ENCODE assay signal across 24 cellular contexts in genomic region chr4:1747603-1747967, GRCh38. TPM values are rescaled to one million over a fixed set of nuclear protein-coding genes. Genes with fewer than 3 reads are reported as not detected.
"Had no signal": no experiment of that assay in that cellular context is flagged by ENCODE, and none has a peak within 500 bp of the region (broad histone marks: within the 10 kb centered on the region; RNA-seq: fewer than 3 reads in every experiment).

No MANE protein-coding gene starts in this region.

- H3K27me3 Mint-ChIP-seq: progenitor cell of endocrine pancreas had no signal

- H3K27ac ChIP-seq: epithelial cell of prostate, gastrocnemius medialis, hepatocyte, neutrophil, parathyroid adenoma, right atrium auricular region, skin epidermis, spleen, thoracic aorta, tibial nerve, upper lobe of left lung had no signal

- H3K36me3 ChIP-seq: gastrocnemius medialis, right atrium auricular region, thoracic aorta had no signal

- ATAC-seq: esophagus mucosa; gastrocnemius medialis; natural killer cell; stimulated activated memory B cell treated with anti-CD40 and anti-IgM and Interleukin-4, amounts not matched to agents 10 μg/mL and 1 μg/mL and 100 μg/mL, for 72 hours; stimulated activated naive CD8-positive, alpha-beta T cell treated with anti-CD3 and anti-CD28 coated beads, Interleukin-15, Interleukin-2, amounts not matched to agents 100 U/mL and 50 U/mL, for 24 hours had no signal

- H3K79me2 ChIP-seq: hepatocyte, parathyroid adenoma had no signal

- H2AFZ ChIP-seq: hepatocyte, parathyroid adenoma had no signal

- H3K36me3 Mint-ChIP-seq: natural killer cell had no signal

- H3K27me3 ChIP-seq: gastrocnemius medialis, hepatocyte, right atrium auricular region, upper lobe of left lung had no signal

- H3K9me3 ChIP-seq: gastrocnemius medialis, neutrophil, right atrium auricular region, spleen, thoracic aorta, tibial nerve, upper lobe of left lung had no signal

- FAIRE-seq: colon, kidney, urothelium cell line had no signal

- H3K9ac ChIP-seq: parathyroid adenoma had no signal

- H3K27ac Mint-ChIP-seq: memory B cell; natural killer cell; progenitor cell of endocrine pancreas; stimulated activated memory B cell treated with anti-CD40 and anti-IgM and Interleukin-4, amounts not matched to agents 10 μg/mL and 1 μg/mL and 100 μg/mL, for 72 hours had no signal

- H3K4me3 ChIP-seq: gastrocnemius medialis, hepatocyte, lung, right atrium auricular region, skin epidermis, spleen, thoracic aorta, tibial nerve, upper lobe of left lung had no signal

- H3K4me1 ChIP-seq: gastrocnemius medialis, parathyroid adenoma had no signal

- DNase-seq: effector CD4-positive, alpha-beta T cell; foreskin fibroblast; gastrocnemius medialis; kidney; natural killer cell; spleen; stimulated activated CD4-positive, alpha-beta T cell treated with anti-CD3 and anti-CD28 coated beads, Interleukin-4, amount 100 ng/mL, for 4 hours; stimulated activated naive CD8-positive, alpha-beta T cell treated with anti-CD3 and anti-CD28 coated beads, Interleukin-15, Interleukin-2, amounts not matched to agents 100 U/mL and 50 U/mL, for 24 hours had no signal

- H3K4me1 Mint-ChIP-seq: memory B cell; natural killer cell; stimulated activated memory B cell treated with anti-CD40 and anti-IgM and Interleukin-4, amounts not matched to agents 10 μg/mL and 1 μg/mL and 100 μg/mL, for 72 hours had no signal

- H3K4me3 Mint-ChIP-seq: memory B cell; natural killer cell; stimulated activated memory B cell treated with anti-CD40 and anti-IgM and Interleukin-4, amounts not matched to agents 10 μg/mL and 1 μg/mL and 100 μg/mL, for 72 hours had no signal

RNA-seq across cellular contexts. Expression of gene FGFR3, which starts 45.5 kb away (rescaled TPM):
- total RNA-seq: natural killer cell had no signal
